Comparison of ENCODE assay signal across 1 cellular context in the genomic region with DNA sequence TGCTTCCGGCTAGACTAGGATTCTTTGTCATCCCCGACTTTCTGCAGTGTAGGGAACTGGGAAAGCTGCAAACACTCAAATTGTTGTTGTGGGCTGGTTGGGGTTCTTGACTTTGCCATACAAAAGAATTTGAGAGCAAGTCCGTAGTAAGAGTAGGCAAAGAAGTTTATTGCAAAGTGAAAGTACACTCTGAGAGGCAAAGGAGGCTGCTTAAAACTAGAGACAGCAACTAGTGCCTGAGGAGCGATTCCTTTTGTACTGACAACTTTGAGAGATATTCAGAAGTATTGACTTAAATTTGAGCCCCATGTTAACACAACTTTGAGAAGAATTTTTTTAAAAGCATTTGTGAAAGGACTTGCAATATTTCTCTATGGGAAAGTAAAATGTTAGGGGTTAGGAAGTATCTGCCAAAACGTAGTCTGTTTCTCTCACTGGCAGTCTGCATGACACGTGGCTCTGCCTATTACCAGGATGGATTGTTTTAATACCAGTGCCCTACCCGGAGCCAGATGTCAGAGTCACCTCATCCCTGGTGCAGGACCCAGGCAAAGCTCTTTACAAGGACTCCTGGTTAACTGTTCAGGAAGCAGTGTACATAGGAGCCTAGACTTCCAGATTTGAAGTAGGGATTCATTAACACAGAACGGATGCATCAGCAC.
TF ChIP-seq lines count a peak whose summit lies in the region.

No MANE protein-coding gene starts in this region.

TF ChIP-seq in WTC11, 78 proteins besides CTCF, POLR2A, EP300 and RAD21 (continued from another document):
- TF ChIP-seq, protein P1, sequence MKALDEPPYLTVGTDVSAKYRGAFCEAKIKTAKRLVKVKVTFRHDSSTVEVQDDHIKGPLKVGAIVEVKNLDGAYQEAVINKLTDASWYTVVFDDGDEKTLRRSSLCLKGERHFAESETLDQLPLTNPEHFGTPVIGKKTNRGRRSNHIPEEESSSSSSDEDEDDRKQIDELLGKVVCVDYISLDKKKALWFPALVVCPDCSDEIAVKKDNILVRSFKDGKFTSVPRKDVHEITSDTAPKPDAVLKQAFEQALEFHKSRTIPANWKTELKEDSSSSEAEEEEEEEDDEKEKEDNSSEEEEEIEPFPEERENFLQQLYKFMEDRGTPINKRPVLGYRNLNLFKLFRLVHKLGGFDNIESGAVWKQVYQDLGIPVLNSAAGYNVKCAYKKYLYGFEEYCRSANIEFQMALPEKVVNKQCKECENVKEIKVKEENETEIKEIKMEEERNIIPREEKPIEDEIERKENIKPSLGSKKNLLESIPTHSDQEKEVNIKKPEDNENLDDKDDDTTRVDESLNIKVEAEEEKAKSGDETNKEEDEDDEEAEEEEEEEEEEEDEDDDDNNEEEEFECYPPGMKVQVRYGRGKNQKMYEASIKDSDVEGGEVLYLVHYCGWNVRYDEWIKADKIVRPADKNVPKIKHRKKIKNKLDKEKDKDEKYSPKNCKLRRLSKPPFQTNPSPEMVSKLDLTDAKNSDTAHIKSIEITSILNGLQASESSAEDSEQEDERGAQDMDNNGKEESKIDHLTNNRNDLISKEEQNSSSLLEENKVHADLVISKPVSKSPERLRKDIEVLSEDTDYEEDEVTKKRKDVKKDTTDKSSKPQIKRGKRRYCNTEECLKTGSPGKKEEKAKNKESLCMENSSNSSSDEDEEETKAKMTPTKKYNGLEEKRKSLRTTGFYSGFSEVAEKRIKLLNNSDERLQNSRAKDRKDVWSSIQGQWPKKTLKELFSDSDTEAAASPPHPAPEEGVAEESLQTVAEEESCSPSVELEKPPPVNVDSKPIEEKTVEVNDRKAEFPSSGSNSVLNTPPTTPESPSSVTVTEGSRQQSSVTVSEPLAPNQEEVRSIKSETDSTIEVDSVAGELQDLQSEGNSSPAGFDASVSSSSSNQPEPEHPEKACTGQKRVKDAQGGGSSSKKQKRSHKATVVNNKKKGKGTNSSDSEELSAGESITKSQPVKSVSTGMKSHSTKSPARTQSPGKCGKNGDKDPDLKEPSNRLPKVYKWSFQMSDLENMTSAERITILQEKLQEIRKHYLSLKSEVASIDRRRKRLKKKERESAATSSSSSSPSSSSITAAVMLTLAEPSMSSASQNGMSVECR (CRISPR knock-in tag; IDR thresholded peaks at IDR 0.05; ENCODE audit: borderline replicate concordance), result no peak
- TF ChIP-seq CREB1 (CRISPR knock-in tag; IDR thresholded peaks at IDR 0.05), result no peak
- TF ChIP-seq, protein P2, sequence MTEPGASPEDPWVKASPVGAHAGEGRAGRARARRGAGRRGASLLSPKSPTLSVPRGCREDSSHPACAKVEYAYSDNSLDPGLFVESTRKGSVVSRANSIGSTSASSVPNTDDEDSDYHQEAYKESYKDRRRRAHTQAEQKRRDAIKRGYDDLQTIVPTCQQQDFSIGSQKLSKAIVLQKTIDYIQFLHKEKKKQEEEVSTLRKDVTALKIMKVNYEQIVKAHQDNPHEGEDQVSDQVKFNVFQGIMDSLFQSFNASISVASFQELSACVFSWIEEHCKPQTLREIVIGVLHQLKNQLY (CRISPR knock-in tag; IDR thresholded peaks at IDR 0.05), result no peak
- no peak for TF ChIP-seq ELF4 (CRISPR knock-in tag; IDR thresholded peaks at IDR 0.05; ENCODE audit: low read depth)
- TF ChIP-seq EMX1 (CRISPR knock-in tag; IDR thresholded peaks at IDR 0.05), result no peak
- TF ChIP-seq, protein P3, sequence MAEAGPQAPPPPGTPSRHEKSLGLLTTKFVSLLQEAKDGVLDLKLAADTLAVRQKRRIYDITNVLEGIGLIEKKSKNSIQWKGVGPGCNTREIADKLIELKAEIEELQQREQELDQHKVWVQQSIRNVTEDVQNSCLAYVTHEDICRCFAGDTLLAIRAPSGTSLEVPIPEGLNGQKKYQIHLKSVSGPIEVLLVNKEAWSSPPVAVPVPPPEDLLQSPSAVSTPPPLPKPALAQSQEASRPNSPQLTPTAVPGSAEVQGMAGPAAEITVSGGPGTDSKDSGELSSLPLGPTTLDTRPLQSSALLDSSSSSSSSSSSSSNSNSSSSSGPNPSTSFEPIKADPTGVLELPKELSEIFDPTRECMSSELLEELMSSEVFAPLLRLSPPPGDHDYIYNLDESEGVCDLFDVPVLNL (CRISPR knock-in tag; IDR thresholded peaks at IDR 0.05; ENCODE audit: borderline replicate concordance, low read depth), result no peak
TF ChIP-seq in WTC11: peak in this region for 0.
